ENCODE assay signal across 9 cellular contexts in genomic region chr17:72725432-72726068, GRCh38.
A peak's percentile ranks its signal among the peaks of the same experiment; 100 is the strongest.
DNase-seq lines count a peak whose midpoint lies in the region; ATAC-seq and TF ChIP-seq lines count a peak whose summit lies in the region.
"Had no signal": no experiment of that assay in that cellular context is flagged by ENCODE, and none has a peak within 500 bp of the region (broad histone marks: within the 10 kb centered on the region; RNA-seq: fewer than 3 reads in every experiment).

No MANE protein-coding gene starts in this region.

- no peaks in the 10 kb centered on the region for H3K9me3 Mint-ChIP-seq in activated naive CD8-positive, alpha-beta T cell (ENCODE audit: low read depth)
- H3K9me3 Mint-ChIP-seq: natural killer cell treated with Interleukin-12 subunit alpha and Interleukin-12 subunit beta and Interleukin-15 and Interleukin-18, amount 100 ng/mL, for 72 hours had no signal

- intact Hi-C loops in heart right ventricle (cut with DNase I): loop anchor here (2.0 to 10.0 kb wide), 18 partner anchors 48 to 649 kb away; a partner anchor contains a TSS

- no peaks in the 10 kb centered on the region for H3K9me2 ChIP-seq in MM.1S (replicated peaks; ENCODE audit: insufficient read depth, low read length)

- H3K4me1 Mint-ChIP-seq in activated naive CD8-positive, alpha-beta T cell (ENCODE audit: low read depth): peaks cover 34% of the 10 kb centered on the region

- no peaks in the 10 kb centered on the region for H3K9me3 ChIP-seq in MM.1S (replicated peaks; ENCODE audit: insufficient read depth, low read length)
- H3K9me3 ChIP-seq in heart right ventricle: no peaks in the 10 kb centered on the region

- peak overlapping the region; percentile 27 for H3K4me3 Mint-ChIP-seq in activated naive CD8-positive, alpha-beta T cell
- H3K4me3 Mint-ChIP-seq: natural killer cell treated with Interleukin-12 subunit alpha and Interleukin-12 subunit beta and Interleukin-15 and Interleukin-18, amount 100 ng/mL, for 72 hours had no signal

- H3K36me3 ChIP-seq in MM.1S (replicated peaks; ENCODE audit: insufficient read depth, low read length) (no peaks in the 10 kb centered on the region), heart right ventricle (no peaks in the 10 kb centered on the region)

- H3K27ac Mint-ChIP-seq in activated naive CD8-positive, alpha-beta T cell: peak overlapping the region; percentile 84
- H3K27ac Mint-ChIP-seq: natural killer cell treated with Interleukin-12 subunit alpha and Interleukin-12 subunit beta and Interleukin-15 and Interleukin-18, amount 100 ng/mL, for 72 hours had no signal

- peaks cover 15% of the 10 kb centered on the region for H3F3A ChIP-seq in MM.1S (ENCODE audit: insufficient read depth, low read length)

- ATAC-seq in GM19455 (IDR thresholded peaks at IDR 0.05; ENCODE audit: unreplicated experiment) (peak; percentile 53), heart right ventricle (peak in 7 of 8 donors; percentile 56 to 89 (median 73)), HG02973 (IDR thresholded peaks at IDR 0.05; ENCODE audit: unreplicated experiment) (no peak)

- no peak overlapping the region for H2AFZ ChIP-seq in MM.1S (ENCODE audit: low read length)

- DNase-seq in Ammon's horn (ENCODE audit: low spot score): peak; percentile 86
- DNase-seq in MM.1S: peak; percentile 69
- peak; percentile 57 for DNase-seq in RPMI7951 (ENCODE audit: low read depth)
- DNase-seq in heart right ventricle: peak; percentile 23 to 41
- peak; percentile 39 for DNase-seq in putamen (ENCODE audit: low spot score)

- 19 to 21% methylated on average over 10 of the region's 10 CpGs for WGBS in heart right ventricle, 2 donors

- H3K4me3 ChIP-seq in MM.1S (ENCODE audit: low read length) (no peak overlapping the region), heart right ventricle (no peak overlapping the region)

- no peaks in the 10 kb centered on the region for H3K79me2 ChIP-seq in MM.1S (ENCODE audit: low read length)

- H3K27me3 ChIP-seq in MM.1S (replicated peaks; ENCODE audit: insufficient read depth, low read length): no peaks in the 10 kb centered on the region
- no peaks in the 10 kb centered on the region for H3K27me3 ChIP-seq in heart right ventricle

- H3K9ac ChIP-seq in MM.1S (ENCODE audit: low read length): no peak overlapping the region

- H4K20me1 ChIP-seq in MM.1S (ENCODE audit: insufficient read depth, low read length): no peaks in the 10 kb centered on the region

- no peaks in the 10 kb centered on the region for H3K36me3 Mint-ChIP-seq in activated naive CD8-positive, alpha-beta T cell
- H3K36me3 Mint-ChIP-seq: natural killer cell treated with Interleukin-12 subunit alpha and Interleukin-12 subunit beta and Interleukin-15 and Interleukin-18, amount 100 ng/mL, for 72 hours had no signal

- H3K4me1 ChIP-seq in MM.1S (ENCODE audit: low read length) (peaks cover 21% of the 10 kb centered on the region), heart right ventricle (peaks cover 0 to 8% (median 0%) of the 10 kb centered on the region in 9 donors)

- peak overlapping the region; percentile 2; the same call in 1 of the 2 replicates for H3K4me2 ChIP-seq in MM.1S (ENCODE audit: low read depth, low read length)

- H3K27ac ChIP-seq in MM.1S (ENCODE audit: low read length) (no peak overlapping the region), heart right ventricle (no peak overlapping the region)

- H3K27me3 Mint-ChIP-seq in activated naive CD8-positive, alpha-beta T cell: no peaks in the 10 kb centered on the region
- H3K27me3 Mint-ChIP-seq: natural killer cell treated with Interleukin-12 subunit alpha and Interleukin-12 subunit beta and Interleukin-15 and Interleukin-18, amount 100 ng/mL, for 72 hours had no signal

- TF ChIP-seq CTCF in MM.1S (IDR thresholded peaks at IDR 0.05; ENCODE audit: low read length) (peak; percentile 98), heart right ventricle (IDR thresholded peaks at IDR 0.05) (peak; percentile 47 to 91 (median 85))

Comparison
In these comparisons a context has a peak if more than half of its experiments do, and no peak if none do; other contexts are left out.
1. DNase-seq: peak in every context shown above with its lines; median percentile 86 in Ammon's horn; 69 in MM.1S; 57 in RPMI7951; 39 in putamen; 32 in heart right ventricle.